ENCODE assay signal across 12 cellular contexts in the genomic region with DNA sequence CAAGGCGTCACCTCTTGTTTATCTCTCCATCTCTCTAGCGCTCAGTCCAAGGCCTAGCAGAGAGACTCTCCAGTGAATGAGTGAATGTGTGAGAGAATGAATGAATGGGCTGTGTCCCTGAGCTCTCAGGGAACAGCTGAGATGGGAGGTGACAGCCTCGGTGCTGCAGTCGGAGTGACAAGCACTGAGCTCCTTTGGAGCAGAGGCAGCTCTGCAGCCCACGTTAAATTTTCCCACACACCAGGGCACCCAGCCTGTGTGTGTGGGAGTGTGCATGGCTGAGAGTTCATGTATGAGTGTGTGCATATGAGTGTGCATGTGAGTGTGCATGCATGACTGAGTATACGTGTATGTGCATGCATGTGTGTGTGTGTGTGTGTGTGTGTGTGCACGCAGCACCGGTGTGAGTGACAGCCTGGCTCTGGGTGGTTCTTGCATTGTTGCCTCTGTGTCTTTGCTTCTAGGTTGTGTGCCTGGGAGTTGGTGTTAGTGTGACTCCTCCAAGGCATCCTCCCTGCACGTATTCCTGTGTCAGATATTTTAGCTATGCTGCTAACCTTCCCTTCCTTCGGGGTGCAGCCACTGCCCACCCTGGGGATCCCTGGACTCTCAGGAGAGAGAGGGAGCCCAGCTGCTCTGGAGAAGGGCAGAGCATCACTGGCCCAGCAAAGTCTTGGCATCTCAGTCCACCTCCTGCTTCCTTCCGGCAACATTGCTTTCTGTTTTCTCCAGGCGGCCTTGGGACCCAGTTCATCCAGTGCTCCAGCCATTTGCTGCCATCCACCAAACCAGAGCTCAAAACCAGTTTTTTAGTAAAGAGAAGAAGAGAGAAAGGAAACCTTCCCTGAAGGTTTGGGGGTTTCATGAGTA.
"Had no signal": no experiment of that assay in that cellular context is flagged by ENCODE, and none has a peak within 500 bp of the region (broad histone marks: within the 10 kb centered on the region; RNA-seq: fewer than 3 reads in every experiment).

No MANE protein-coding gene starts in this region.

- H3K36me3 ChIP-seq: Peyer's patch had no signal

- DNase-seq: activated B cell treated with CpG ODN at 0.5 μM for 24 hours; activated CD4-positive, alpha-beta T cell treated with anti-CD3 and anti-CD28 coated beads for 1 hour; activated CD8-positive, alpha-beta memory T cell treated with anti-CD3 and anti-CD28 coated beads for 24 hours; activated gamma-delta T cell; activated T-cell treated with anti-CD3 and anti-CD28 coated beads, Interleukin-2, amount 50 U/mL, for 4 hours; NCI-H1417 treated with DMSO at 0.1 percent for 48 hours; NCI-H1694; Peyer's patch; SIG-M5; T-helper 17 cell; T-helper 9 cell had no signal

- H3K9ac ChIP-seq: KMS-11 had no signal

- H3K9me3 ChIP-seq: Peyer's patch had no signal

- H3K4me3 ChIP-seq: Peyer's patch had no signal

- H3K4me1 ChIP-seq: Peyer's patch had no signal

- H3K27me3 ChIP-seq: Peyer's patch had no signal

- H3K27ac ChIP-seq: KMS-11, Peyer's patch had no signal
